Comparison of ENCODE assay signal across 8 cellular contexts in genomic region chr11:72812968-72813739, GRCh38. TPM values are rescaled to one million over a fixed set of nuclear protein-coding genes. Genes with fewer than 3 reads are reported as not detected.
DNase-seq lines count a peak whose midpoint lies in the region; ATAC-seq, FAIRE-seq and TF ChIP-seq lines count a peak whose summit lies in the region.

No MANE protein-coding gene starts in this region.

- peak overlapping the region; percentile 45 for H3K14ac ChIP-seq in trophoblast cell (ENCODE audit: low read length)

- peak; percentile 60 for ATAC-seq in foreskin keratinocyte

- peaks cover 10% of the 10 kb centered on the region for H3K79me1 ChIP-seq in trophoblast cell (ENCODE audit: low read length)

- no peak overlapping the region for H2AK5ac ChIP-seq in trophoblast cell (ENCODE audit: low read length)

- no peak overlapping the region for H3K23ac ChIP-seq in trophoblast cell (ENCODE audit: low read length)

- peak overlapping the region; percentile 82 for H4K12ac ChIP-seq in trophoblast cell (ENCODE audit: low read depth, low read length)

- DNase-seq in NCI-H748 (lab: John Stamatoyannopoulos, UW; ENCODE audit: unreplicated experiment): peak; percentile 66
- DNase-seq in NCI-H748 treated with DMSO at 0.1 percent for 48 hours (lab: John Stamatoyannopoulos, UW): no peak
- DNase-seq in HPDE6-E6E7 (ENCODE audit: extremely low spot score): peak; percentile 54
- DNase-seq in RKO (ENCODE audit: low spot score): peak; percentile 90
- DNase-seq in activated T-helper 1 cell treated with anti-CD3 and anti-CD28 coated beads, Interleukin-2, amount 50 U/mL, for 16 hours (ENCODE audit: low read depth in 1 of 2, low spot score in 1 of 2): peak; percentile 35 to 56
- DNase-seq in foreskin keratinocyte: peak; percentile 44 to 67
- DNase-seq in trophoblast cell: peak; percentile 79 to 90
- DNase-seq in urothelium cell line (ENCODE audit: low spot score): peak; percentile 81

- H3K27me3 ChIP-seq in foreskin keratinocyte: no peaks in the 10 kb centered on the region
- no peaks in the 10 kb centered on the region for H3K27me3 ChIP-seq in trophoblast cell (ENCODE audit: insufficient read depth, low read length)

- H2AFZ ChIP-seq in trophoblast cell (ENCODE audit: insufficient read depth, low read length, poor library complexity): peak overlapping the region; percentile 93

- no peak for FAIRE-seq in urothelium cell line (lab: Jason Lieb, UNC)

- no CpG with 5 or more reads among the region's 24 CpGs for WGBS in trophoblast cell (ENCODE audit: extremely low coverage, insufficient coverage, insufficient read length)

- no peaks in the 10 kb centered on the region for H3K9me3 ChIP-seq in trophoblast cell (ENCODE audit: insufficient read depth, low read depth, low read length)

- H2BK120ac ChIP-seq in trophoblast cell (ENCODE audit: insufficient read depth, low read length, poor library complexity): no peak overlapping the region

- peak overlapping the region; percentile 90 for H4K8ac ChIP-seq in trophoblast cell (ENCODE audit: low read depth, low read length)

- no peaks in the 10 kb centered on the region for H3K36me3 ChIP-seq in trophoblast cell (ENCODE audit: control insufficient read depth in 1 of 2, insufficient read depth in 2 of 2, low read length in 2 of 2)

- no peak overlapping the region for H3K4me3 ChIP-seq in trophoblast cell (ENCODE audit: low read depth, low read length)

- H4K91ac ChIP-seq in trophoblast cell (ENCODE audit: low read depth, low read length): peak overlapping the region; percentile 94

- H3K4ac ChIP-seq in trophoblast cell (ENCODE audit: low read depth, low read length): peak overlapping the region; percentile 8

- H3K79me2 ChIP-seq in trophoblast cell (ENCODE audit: control insufficient read depth, insufficient read depth, low read length, poor library complexity): peaks cover 4% of the 10 kb centered on the region

- peak overlapping the region; percentile 100 for H3K4me2 ChIP-seq in trophoblast cell (ENCODE audit: low read length)

- H3K27ac ChIP-seq in foreskin keratinocyte: peak overlapping the region; percentile 100
- H3K27ac ChIP-seq in trophoblast cell (ENCODE audit: low read depth, low read length): no peak overlapping the region

- no peak overlapping the region for H2BK12ac ChIP-seq in trophoblast cell (ENCODE audit: low read length)

- TF ChIP-seq CTCF in foreskin keratinocyte (conservative IDR thresholded peaks at IDR 0.05): peak; percentile 74

- H3K4me1 ChIP-seq in foreskin keratinocyte: peaks cover 10% of the 10 kb centered on the region
- H3K4me1 ChIP-seq in trophoblast cell (ENCODE audit: control insufficient read depth in 1 of 2, insufficient read depth in 2 of 2, low read length in 2 of 2): peaks cover 20 to 27% of the 10 kb centered on the region in 2 experiments

- H3K18ac ChIP-seq in trophoblast cell (ENCODE audit: low read length): peak overlapping the region; percentile 71

- H3K9ac ChIP-seq in trophoblast cell (ENCODE audit: low read length): no peak overlapping the region

- no peak overlapping the region for H2BK5ac ChIP-seq in trophoblast cell (ENCODE audit: low read depth, low read length, poor library complexity)

RNA-seq across cellular contexts. Expression of gene ATG16L2, which starts 1.1 kb away (rescaled TPM):
- total RNA-seq in foreskin keratinocyte: 13.1 and 15.0 TPM in 2 replicates
- polyA plus RNA-seq in foreskin keratinocyte: 12.5 and 12.8 TPM in 2 replicates
- polyA plus RNA-seq in trophoblast cell (2013): 7.4 and 8.0 TPM in 2 replicates

RNA-seq across cellular contexts. Expression of gene STARD10, which starts 19.3 kb away (rescaled TPM):
- 77.4 and 80.2 TPM in 2 replicates for total RNA-seq in foreskin keratinocyte
- 110 and 113 TPM in 2 replicates for polyA plus RNA-seq in foreskin keratinocyte
- polyA plus RNA-seq in trophoblast cell (2013): 143 and 154 TPM in 2 replicates
